In the genomic region with DNA sequence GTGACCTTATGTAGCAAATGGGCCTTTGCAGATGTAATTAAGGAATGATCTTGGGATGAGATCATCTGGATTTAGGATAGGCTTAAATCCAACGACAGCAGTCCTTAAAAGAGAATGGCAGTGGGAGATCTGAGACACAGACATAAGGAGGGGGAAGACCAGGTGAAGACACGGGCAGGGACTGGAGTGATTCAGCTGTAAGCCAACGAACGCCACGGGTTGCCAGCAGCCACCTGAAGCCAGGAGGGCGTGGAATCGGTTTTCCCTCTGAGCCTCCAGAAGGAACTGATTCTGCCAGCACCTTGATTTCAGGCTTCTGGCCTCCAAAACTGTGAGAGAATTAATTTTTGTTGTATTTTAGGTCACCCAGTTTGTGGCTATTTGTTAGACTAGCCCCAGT, we compare ENCODE assay signal across 20 cellular contexts.
"Had no signal": no experiment of that assay in that cellular context is flagged by ENCODE, and none has a peak within 500 bp of the region (broad histone marks: within the 10 kb centered on the region; RNA-seq: fewer than 3 reads in every experiment).

No MANE protein-coding gene starts in this region.

- H3K4me1 ChIP-seq: gastrocnemius medialis, left lung, lower lobe of right lung, right atrium auricular region, sigmoid colon, thyroid gland, upper lobe of left lung, uterus had no signal

- H3K27me3 ChIP-seq: gastrocnemius medialis, left lung, neutrophil, right atrium auricular region, sigmoid colon, thyroid gland, upper lobe of left lung, uterus had no signal

- ATAC-seq: gastrocnemius medialis, left lung, lower lobe of right lung had no signal

- H3K9me3 ChIP-seq: gastrocnemius medialis, left lung, lower lobe of right lung, neutrophil, right atrium auricular region, sigmoid colon, thyroid gland, upper lobe of left lung, uterus had no signal

- H3K27ac ChIP-seq: coronary artery, gastrocnemius medialis, left lung, lower lobe of right lung, neutrophil, right atrium auricular region, sigmoid colon, thyroid gland, upper lobe of left lung, uterus had no signal

- H3K36me3 ChIP-seq: gastrocnemius medialis, left lung, lower lobe of right lung, neutrophil, right atrium auricular region, sigmoid colon, thyroid gland, upper lobe of left lung, uterus had no signal

- H3K4me3 ChIP-seq: coronary artery, gastrocnemius medialis, left lung, lower lobe of right lung, right atrium auricular region, sigmoid colon, thyroid gland, upper lobe of left lung, uterus had no signal

- DNase-seq: effector CD4-positive, alpha-beta T cell; endodermal cell; erythroblast; gastrocnemius medialis; glutamatergic neuron; islet precursor cell; left lung; lower lobe of right lung; mesendoderm; naive B cell; sigmoid colon; small intestine; stimulated activated CD4-positive, alpha-beta T cell treated with anti-CD3 and anti-CD28 coated beads, Interleukin-12 subunit alpha, Interleukin-12 subunit beta, amount 100 ng/mL, for 4 hours; stimulated activated naive CD4-positive, alpha-beta T cell treated with Interleukin-2 at 50 U/mL for 16 hours; thyroid gland; upper lobe of left lung; uterus had no signal
